In genomic region chr19:40771101-40771539, GRCh38 we compare ENCODE assay signal across 13 cellular contexts. TPM values are rescaled to one million over a fixed set of nuclear protein-coding genes. Genes with fewer than 3 reads are reported as not detected.
DNase-seq lines count a peak whose midpoint lies in the region; ATAC-seq, FAIRE-seq and TF ChIP-seq lines count a peak whose summit lies in the region.
"Had no signal": no experiment of that assay in that cellular context is flagged by ENCODE, and none has a peak within 500 bp of the region (broad histone marks: within the 10 kb centered on the region; RNA-seq: fewer than 3 reads in every experiment).

No MANE protein-coding gene starts in this region.

- no peaks in the 10 kb centered on the region for H3K27me3 Mint-ChIP-seq in activated CD8-positive, alpha-beta memory T cell treated with anti-CD3 and anti-CD28 coated beads, Interleukin-2, amount 10 ng/mL, durations not matched to agents 7 days and 5 days
- no peaks in the 10 kb centered on the region for H3K27me3 Mint-ChIP-seq in activated naive CD8-positive, alpha-beta T cell treated with anti-CD3 and anti-CD28 coated beads, Interleukin-2, amount 50 U/mL, for 24 hours

- FAIRE-seq in GM12891 (lab: Jason Lieb, UNC), result no peak

- no peaks in the 10 kb centered on the region for H3K9me3 Mint-ChIP-seq in activated CD8-positive, alpha-beta memory T cell treated with anti-CD3 and anti-CD28 coated beads, Interleukin-2, amount 10 ng/mL, durations not matched to agents 7 days and 5 days (ENCODE audit: low read depth)
- H3K9me3 Mint-ChIP-seq in activated naive CD8-positive, alpha-beta T cell treated with anti-CD3 and anti-CD28 coated beads, Interleukin-2, amount 50 U/mL, for 24 hours, result peaks cover 4% of the 10 kb centered on the region
- H3K9me3 Mint-ChIP-seq in stimulated activated effector memory CD8-positive, alpha-beta T cell treated with anti-CD3 and anti-CD28 coated beads, Interleukin-12 subunit alpha, Interleukin-12 subunit beta, amount 100 ng/mL, for 72 hours, result no peaks in the 10 kb centered on the region

- peak; percentile 45 for ATAC-seq in activated CD8-positive, alpha-beta memory T cell treated with anti-CD3 and anti-CD28 coated beads, Interleukin-2, amount 10 ng/mL, durations not matched to agents 7 days and 5 days
- no peak for ATAC-seq in activated naive CD8-positive, alpha-beta T cell treated with anti-CD3 and anti-CD28 coated beads, Interleukin-2, amount 50 U/mL, for 24 hours
- no peak for ATAC-seq in stimulated activated effector memory CD8-positive, alpha-beta T cell treated with anti-CD3 and anti-CD28 coated beads, Interleukin-12 subunit alpha, Interleukin-12 subunit beta, amount 100 ng/mL, for 72 hours
- no peak for ATAC-seq in HG03095 (IDR thresholded peaks at IDR 0.05; ENCODE audit: unreplicated experiment)
- ATAC-seq: gastroesophageal sphincter had no signal

- H3K4me1 Mint-ChIP-seq in activated CD8-positive, alpha-beta memory T cell treated with anti-CD3 and anti-CD28 coated beads, Interleukin-2, amount 10 ng/mL, durations not matched to agents 7 days and 5 days, result peaks cover 16% of the 10 kb centered on the region
- peaks cover 25% of the 10 kb centered on the region for H3K4me1 Mint-ChIP-seq in activated naive CD8-positive, alpha-beta T cell treated with anti-CD3 and anti-CD28 coated beads, Interleukin-2, amount 50 U/mL, for 24 hours
- H3K4me1 Mint-ChIP-seq in stimulated activated effector memory CD8-positive, alpha-beta T cell treated with anti-CD3 and anti-CD28 coated beads, Interleukin-12 subunit alpha, Interleukin-12 subunit beta, amount 100 ng/mL, for 72 hours, result peaks cover 13% of the 10 kb centered on the region

- CTCF ChIA-PET in activated CD8-positive, alpha-beta memory T cell treated with anti-CD3 and anti-CD28 coated beads, Interleukin-2, amount 10 ng/mL, durations not matched to agents 7 days and 5 days (lab: Charles Lee), result interaction anchor here (1.1 to 2.8 kb wide), 2 partner anchors 21 to 48 kb away, joined by 3 to 8 read pairs; partner anchors contain the start of gene ACTMAP

- H3K36me3 Mint-ChIP-seq in activated CD8-positive, alpha-beta memory T cell treated with anti-CD3 and anti-CD28 coated beads, Interleukin-2, amount 10 ng/mL, durations not matched to agents 7 days and 5 days, result peaks cover 23% of the 10 kb centered on the region
- peaks cover 24% of the 10 kb centered on the region for H3K36me3 Mint-ChIP-seq in activated naive CD8-positive, alpha-beta T cell treated with anti-CD3 and anti-CD28 coated beads, Interleukin-2, amount 50 U/mL, for 24 hours (ENCODE audit: low read depth)
- H3K36me3 Mint-ChIP-seq in stimulated activated effector memory CD8-positive, alpha-beta T cell treated with anti-CD3 and anti-CD28 coated beads, Interleukin-12 subunit alpha, Interleukin-12 subunit beta, amount 100 ng/mL, for 72 hours, result peaks cover 49% of the 10 kb centered on the region

- DNase-seq in activated CD8-positive, alpha-beta memory T cell treated with anti-CD3 and anti-CD28 coated beads, Interleukin-2, amount 10 ng/mL, durations not matched to agents 7 days and 5 days, result no peak
- DNase-seq in activated CD8-positive, alpha-beta memory T cell treated with anti-CD3 and anti-CD28 coated beads, Interleukin-2, amount 50 U/mL, for 4 hours, result no peak
- DNase-seq in MV-4-11 (lab: John Stamatoyannopoulos, UW) (peak; percentile 71), activated gamma-delta T cell treated with Interleukin-2 at 50 U/mL for 16 hours (no peak), GM12891 (ENCODE audit: insufficient read length, low spot score) (no peak)
- DNase-seq in activated naive CD8-positive, alpha-beta T cell treated with anti-CD3 and anti-CD28 coated beads, Interleukin-2, amount 50 U/mL, for 24 hours, result no peak
- no peak for DNase-seq in stimulated activated effector memory CD8-positive, alpha-beta T cell treated with anti-CD3 and anti-CD28 coated beads, Interleukin-12 subunit alpha, Interleukin-12 subunit beta, amount 100 ng/mL, for 72 hours (ENCODE audit: low spot score in 2 of 2)
- DNase-seq: AML-193, NCI-H1048, NCI-H774, spleen had no signal

- no peak overlapping the region for H3K4me3 Mint-ChIP-seq in activated CD8-positive, alpha-beta memory T cell treated with anti-CD3 and anti-CD28 coated beads, Interleukin-2, amount 10 ng/mL, durations not matched to agents 7 days and 5 days
- no peak overlapping the region for H3K4me3 Mint-ChIP-seq in activated naive CD8-positive, alpha-beta T cell treated with anti-CD3 and anti-CD28 coated beads, Interleukin-2, amount 50 U/mL, for 24 hours
- H3K4me3 Mint-ChIP-seq in stimulated activated effector memory CD8-positive, alpha-beta T cell treated with anti-CD3 and anti-CD28 coated beads, Interleukin-12 subunit alpha, Interleukin-12 subunit beta, amount 100 ng/mL, for 72 hours, result no peak overlapping the region

- H3K27ac Mint-ChIP-seq in activated CD8-positive, alpha-beta memory T cell treated with anti-CD3 and anti-CD28 coated beads, Interleukin-2, amount 10 ng/mL, durations not matched to agents 7 days and 5 days, result no peak overlapping the region
- H3K27ac Mint-ChIP-seq in activated naive CD8-positive, alpha-beta T cell treated with anti-CD3 and anti-CD28 coated beads, Interleukin-2, amount 50 U/mL, for 24 hours, result peak overlapping the region; percentile 7
- H3K27ac Mint-ChIP-seq in stimulated activated effector memory CD8-positive, alpha-beta T cell treated with anti-CD3 and anti-CD28 coated beads, Interleukin-12 subunit alpha, Interleukin-12 subunit beta, amount 100 ng/mL, for 72 hours, result peak overlapping the region; percentile 8

- TF ChIP-seq POLR2A in GM12891 (IDR thresholded peaks at IDR 0.05; ENCODE audit: low read depth, low read length), result no peak

TF ChIP-seq in GM12891, 5 proteins besides CTCF, POLR2A, EP300 and RAD21:
- TF ChIP-seq PAX5 (IDR thresholded peaks at IDR 0.05; ENCODE audit: insufficient read depth, low read length, severe bottlenecking), result no peak
- TF ChIP-seq POU2F2 (IDR thresholded peaks at IDR 0.05; ENCODE audit: low read depth, low read length), result no peak
- no peak for TF ChIP-seq SPI1 (IDR thresholded peaks at IDR 0.05; ENCODE audit: low read depth, low read length)
- no peak for TF ChIP-seq TAF1 (IDR thresholded peaks at IDR 0.05; ENCODE audit: low read depth, low read length)
- no peak for TF ChIP-seq POLR2AphosphoS5 (IDR thresholded peaks at IDR 0.05; ENCODE audit: low read depth, low read length)

RNA-seq across cellular contexts. Expression of gene MIA, which starts 4.2 kb away (rescaled TPM):
- total RNA-seq in activated CD8-positive, alpha-beta memory T cell treated with anti-CD3 and anti-CD28 coated beads, Interleukin-2, amount 10 ng/mL, durations not matched to agents 7 days and 5 days, result not detected
- polyA plus RNA-seq in GM12891 (2012; ENCODE audit: low read depth, missing spikeins), result 1.9 TPM

RNA-seq across cellular contexts. Expression of gene RAB4B, which starts 6.9 kb away (rescaled TPM):
- total RNA-seq in activated CD8-positive, alpha-beta memory T cell treated with anti-CD3 and anti-CD28 coated beads, Interleukin-2, amount 10 ng/mL, durations not matched to agents 7 days and 5 days, result 10 to 100 TPM; 36.2 to 56.7 TPM
- polyA plus RNA-seq in GM12891 (2012; ENCODE audit: low read depth, missing spikeins), result 38.8 TPM

RNA-seq across cellular contexts. Expression of gene SNRPA, which starts 20.1 kb away (rescaled TPM):
- 100 to 1,000 TPM; 176 to 193 TPM for total RNA-seq in activated CD8-positive, alpha-beta memory T cell treated with anti-CD3 and anti-CD28 coated beads, Interleukin-2, amount 10 ng/mL, durations not matched to agents 7 days and 5 days
- polyA plus RNA-seq in GM12891 (2012; ENCODE audit: low read depth, missing spikeins), result 103 TPM

RNA-seq across cellular contexts. Expression of gene ACTMAP, which starts 20.8 kb away (rescaled TPM):
- 10 to 100 TPM; 13.7 to 18.2 TPM for total RNA-seq in activated CD8-positive, alpha-beta memory T cell treated with anti-CD3 and anti-CD28 coated beads, Interleukin-2, amount 10 ng/mL, durations not matched to agents 7 days and 5 days
- polyA plus RNA-seq in GM12891 (2012; ENCODE audit: low read depth, missing spikeins), result 15.2 TPM

RNA-seq across cellular contexts. Expression of gene EGLN2, which starts 27.9 kb away (rescaled TPM):
- total RNA-seq in activated CD8-positive, alpha-beta memory T cell treated with anti-CD3 and anti-CD28 coated beads, Interleukin-2, amount 10 ng/mL, durations not matched to agents 7 days and 5 days, result 100 to 1,000 TPM; 101 to 105 TPM
- 51.5 TPM for polyA plus RNA-seq in GM12891 (2012; ENCODE audit: low read depth, missing spikeins)
